17 cellular contexts compared by ENCODE assay signal in genomic region chr12:127270193-127270592, GRCh38.
DNase-seq lines count a peak whose midpoint lies in the region; ATAC-seq and TF ChIP-seq lines count a peak whose summit lies in the region.
"Had no signal": no experiment of that assay in that cellular context is flagged by ENCODE, and none has a peak within 500 bp of the region (broad histone marks: within the 10 kb centered on the region; RNA-seq: fewer than 3 reads in every experiment).

No MANE protein-coding gene starts in this region.

- H3K27me3 Mint-ChIP-seq in osteocyte (ENCODE audit: unreplicated experiment), result peaks cover 2% of the 10 kb centered on the region

- H3K4me3 ChIP-seq in MG63 (no peak overlapping the region), brain microvascular endothelial cell (ENCODE audit: low read depth, low read length) (no peak overlapping the region)
- H3K4me3 ChIP-seq: PC-9, right lobe of liver had no signal

- TF ChIP-seq CTCF in brain microvascular endothelial cell (IDR thresholded peaks at IDR 0.05; ENCODE audit: low read depth, low read length, missing control alignments) (peak; percentile 13), osteocyte (IDR thresholded peaks at IDR 0.05) (no peak)

- no peak overlapping the region for H3K27ac Mint-ChIP-seq in osteocyte (ENCODE audit: unreplicated experiment)
- H3K27ac Mint-ChIP-seq: CD4-positive, alpha-beta memory T cell had no signal

- H3K36me3 ChIP-seq in MG63 (no peaks in the 10 kb centered on the region), brain microvascular endothelial cell (replicated peaks) (no peaks in the 10 kb centered on the region)
- H3K36me3 ChIP-seq: right lobe of liver had no signal

- ATAC-seq in GM21360 (IDR thresholded peaks at IDR 0.05; ENCODE audit: unreplicated experiment), result no peak

- H3K4me3 Mint-ChIP-seq in osteocyte (ENCODE audit: unreplicated experiment), result no peak overlapping the region
- H3K4me3 Mint-ChIP-seq: CD4-positive, alpha-beta memory T cell had no signal

- no peaks in the 10 kb centered on the region for H3K4me1 Mint-ChIP-seq in osteocyte (ENCODE audit: unreplicated experiment)
- H3K4me1 Mint-ChIP-seq: CD4-positive, alpha-beta memory T cell had no signal

- H3K27me3 ChIP-seq in MG63 (no peaks in the 10 kb centered on the region), brain microvascular endothelial cell (replicated peaks) (no peaks in the 10 kb centered on the region)
- H3K27me3 ChIP-seq: right lobe of liver had no signal

- DNase-seq in Daoy (ENCODE audit: low read depth), result peak; percentile 71
- peak; percentile 15 for DNase-seq in MG63
- peak; percentile 65 for DNase-seq in brain microvascular endothelial cell
- peak; percentile 11 for DNase-seq in medulla oblongata (ENCODE audit: extremely low spot score)
- DNase-seq in NCI-H524 treated with DMSO at 0.1 percent for 48 hours (lab: John Stamatoyannopoulos, UW), result no peak
- DNase-seq in osteocyte (ENCODE audit: extremely low spot score, unreplicated experiment), result no peak
- DNase-seq in NCI-H2107 treated with DMSO at 0.1 percent for 48 hours (lab: John Stamatoyannopoulos, UW; ENCODE audit: unreplicated experiment), result no peak
- DNase-seq: activated CD4-positive, alpha-beta T cell treated with anti-CD3 and anti-CD28 coated beads, Interleukin-2, amount 50 U/mL, for 4 hours; activated naive CD4-positive, alpha-beta T cell; CD4-positive, alpha-beta memory T cell; foreskin melanocyte; GDM1; MM.1S; NCI-H2171 treated with DMSO at 0.1 percent for 48 hours; PC-9; right lobe of liver had no signal

- peaks cover 2% of the 10 kb centered on the region; the same call in 1 of the 2 replicates for H3K9me3 ChIP-seq in MG63
- H3K9me3 ChIP-seq: right lobe of liver had no signal

- H3K27ac ChIP-seq in brain microvascular endothelial cell, result peak overlapping the region; percentile 2
- H3K27ac ChIP-seq: PC-9, right lobe of liver had no signal

- peaks cover 10% of the 10 kb centered on the region for H3K9me3 Mint-ChIP-seq in osteocyte (ENCODE audit: unreplicated experiment)

- in situ Hi-C loops in brain microvascular endothelial cell (cut with HindIII; ENCODE audit: low pct_ligation_motif_present, low sequenced_read_pairs), result no loop called here

- no peaks in the 10 kb centered on the region for H3K36me3 Mint-ChIP-seq in osteocyte (ENCODE audit: unreplicated experiment)
- H3K36me3 Mint-ChIP-seq: CD4-positive, alpha-beta memory T cell had no signal

Comparison
In these comparisons a context has a peak if more than half of its experiments do, and no peak if none do; other contexts are left out.
1. DNase-seq: peak in Daoy (single experiment), MG63 (single experiment), brain microvascular endothelial cell (single experiment) and medulla oblongata (single experiment); none in NCI-H524 treated with DMSO at 0.1 percent for 48 hours (single experiment), osteocyte (single experiment) and NCI-H2107 treated with DMSO at 0.1 percent for 48 hours (single experiment).